22 cellular contexts compared by ENCODE assay signal in genomic region chr3:184352149-184352785, GRCh38. TPM values are rescaled to one million over a fixed set of nuclear protein-coding genes. Genes with fewer than 3 reads are reported as not detected.
DNase-seq lines count a peak whose midpoint lies in the region; FAIRE-seq and TF ChIP-seq lines count a peak whose summit lies in the region.
"Had no signal": no experiment of that assay in that cellular context is flagged by ENCODE, and none has a peak within 500 bp of the region (broad histone marks: within the 10 kb centered on the region; RNA-seq: fewer than 3 reads in every experiment).

No MANE protein-coding gene starts in this region.

- H3K9me3 Mint-ChIP-seq in astrocyte (ENCODE audit: unreplicated experiment) = no peaks in the 10 kb centered on the region
- H3K9me3 Mint-ChIP-seq: activated naive CD4-positive, alpha-beta T cell treated with anti-CD3 and anti-CD28 coated beads for 36 hours; activated T-cell treated with anti-CD3 and anti-CD28 coated beads, Interleukin-2, amount 50 U/mL, for 24 hours; CD8-positive, alpha-beta memory T cell had no signal

- no peak overlapping the region for H3K4me3 Mint-ChIP-seq in astrocyte (ENCODE audit: unreplicated experiment)
- H3K4me3 Mint-ChIP-seq: activated CD8-positive, alpha-beta T cell treated with anti-CD3 and anti-CD28 coated beads, Interleukin-2, amount 10 ng/mL, durations not matched to agents 7 days and 5 days; activated naive CD4-positive, alpha-beta T cell treated with anti-CD3 and anti-CD28 coated beads for 36 hours; activated T-cell treated with anti-CD3 and anti-CD28 coated beads, Interleukin-2, amount 50 U/mL, for 24 hours; CD8-positive, alpha-beta memory T cell had no signal

- H4K20me1 ChIP-seq in astrocyte (ENCODE audit: insufficient read depth, low read length) = peaks cover 12% of the 10 kb centered on the region

- H3K4ac ChIP-seq in mesenchymal stem cell (ENCODE audit: low read depth in 1 of 2, low read length in 2 of 2) = no peak overlapping the region

- H3K4me1 ChIP-seq in astrocyte (ENCODE audit: insufficient read depth, low read length) (peaks cover 3% of the 10 kb centered on the region), mesenchymal stem cell (ENCODE audit: control insufficient read depth, insufficient read depth, low read depth, low read length) (peaks cover 36% of the 10 kb centered on the region), rectal smooth muscle tissue (ENCODE audit: control insufficient read depth, insufficient read depth, low read length) (no peaks in the 10 kb centered on the region)
- H3K4me1 ChIP-seq: ascending aorta, thyroid gland had no signal

- H3K27me3 ChIP-seq in astrocyte (ENCODE audit: insufficient read depth, low read length) (no peaks in the 10 kb centered on the region), mesenchymal stem cell (ENCODE audit: control insufficient read depth in 1 of 2, insufficient read depth in 1 of 2, low read length in 2 of 2) (no peaks in the 10 kb centered on the region), rectal smooth muscle tissue (ENCODE audit: control insufficient read depth, insufficient read depth, low read length) (no peaks in the 10 kb centered on the region), brain microvascular endothelial cell (replicated peaks) (no peaks in the 10 kb centered on the region), dorsolateral prefrontal cortex (no peaks in the 10 kb centered on the region)
- H3K27me3 ChIP-seq: ascending aorta, thyroid gland had no signal

- no peaks in the 10 kb centered on the region for H3K36me3 ChIP-seq in astrocyte (ENCODE audit: insufficient read depth, low read length)
- H3K36me3 ChIP-seq in mesenchymal stem cell (ENCODE audit: control insufficient read depth in 1 of 2, insufficient read depth in 2 of 2, low read depth in 1 of 2, low read length in 2 of 2) = peaks cover 26 to 52% of the 10 kb centered on the region in 2 experiments
- H3K36me3 ChIP-seq in rectal smooth muscle tissue (ENCODE audit: control insufficient read depth, insufficient read depth, low read length) = no peaks in the 10 kb centered on the region
- H3K36me3 ChIP-seq in brain microvascular endothelial cell (replicated peaks) = no peaks in the 10 kb centered on the region
- H3K36me3 ChIP-seq: thyroid gland had no signal

- H4K8ac ChIP-seq in mesenchymal stem cell (ENCODE audit: low read length) = no peak overlapping the region

- H3K23ac ChIP-seq in mesenchymal stem cell (ENCODE audit: low read length in 2 of 2) = no peak overlapping the region

- H3K27ac ChIP-seq in astrocyte (ENCODE audit: low read depth, low read length) (no peak overlapping the region), mesenchymal stem cell (ENCODE audit: low read length, poor library complexity, severe bottlenecking) (no peak overlapping the region), rectal smooth muscle tissue (ENCODE audit: low read depth, low read length) (no peak overlapping the region), brain microvascular endothelial cell (no peak overlapping the region), dorsolateral prefrontal cortex (peak overlapping the region in 25 of 59 donors; percentile 2 to 74 (median 21))
- H3K27ac ChIP-seq: ascending aorta, left ventricle myocardium inferior, parathyroid adenoma, SK-N-MC, thyroid gland had no signal

- H4K91ac ChIP-seq in mesenchymal stem cell (ENCODE audit: low read length) = no peak overlapping the region

- DNase-seq in HT-29 (ENCODE audit: low spot score) (peak; percentile 84), astrocyte (ENCODE audit: low read depth) (no peak), mesenchymal stem cell (no peak), HTR-8/SVneo (ENCODE audit: insufficient read length, low spot score) (no peak), brain microvascular endothelial cell (no peak), dorsolateral prefrontal cortex (no peak)
- no peak for DNase-seq in activated T-cell treated with anti-CD3 and anti-CD28 coated beads, Interleukin-2, amount 50 U/mL, for 48 hours
- DNase-seq: activated CD8-positive, alpha-beta T cell treated with anti-CD3 and anti-CD28 coated beads, Interleukin-2, amount 10 ng/mL, durations not matched to agents 7 days and 5 days; activated naive CD4-positive, alpha-beta T cell treated with anti-CD3 and anti-CD28 coated beads for 36 hours; activated T-cell treated with anti-CD3 and anti-CD28 coated beads, Interleukin-2, amount 50 U/mL, for 24 hours; CD8-positive, alpha-beta memory T cell; DND-41; KG1; left ventricle myocardium inferior; NCI-H1930; NCI-H345; stimulated activated naive CD4-positive, alpha-beta T cell; thyroid gland had no signal

- H3K4me3 ChIP-seq in astrocyte (ENCODE audit: insufficient read depth, low read depth, low read length) (no peak overlapping the region), mesenchymal stem cell (ENCODE audit: insufficient read depth in 1 of 2, low read depth in 1 of 2, low read length in 2 of 2) (no peak overlapping the region), rectal smooth muscle tissue (ENCODE audit: low read length) (no peak overlapping the region), brain microvascular endothelial cell (ENCODE audit: low read depth, low read length) (no peak overlapping the region), dorsolateral prefrontal cortex (no peak overlapping the region)
- H3K4me3 ChIP-seq: ascending aorta, left ventricle myocardium inferior, SK-N-MC, thyroid gland had no signal

- H2BK12ac ChIP-seq in mesenchymal stem cell (ENCODE audit: low read length in 2 of 2) = no peak overlapping the region

- H3K27ac Mint-ChIP-seq in astrocyte (ENCODE audit: unreplicated experiment) = peak overlapping the region; percentile 84
- H3K27ac Mint-ChIP-seq: activated CD8-positive, alpha-beta T cell treated with anti-CD3 and anti-CD28 coated beads, Interleukin-2, amount 10 ng/mL, durations not matched to agents 7 days and 5 days; activated naive CD4-positive, alpha-beta T cell treated with anti-CD3 and anti-CD28 coated beads for 36 hours; activated T-cell treated with anti-CD3 and anti-CD28 coated beads, Interleukin-2, amount 50 U/mL, for 24 hours; CD8-positive, alpha-beta memory T cell had no signal

- no peak overlapping the region for H3K18ac ChIP-seq in mesenchymal stem cell (ENCODE audit: low read depth in 1 of 2, low read length in 2 of 2)

- peak overlapping the region; percentile 47 for H2AK5ac ChIP-seq in mesenchymal stem cell (ENCODE audit: low read length, severe bottlenecking)

- H2BK15ac ChIP-seq in mesenchymal stem cell (ENCODE audit: low read depth, poor library complexity, severe bottlenecking) = no peak overlapping the region

- peaks cover 15% of the 10 kb centered on the region for H3K36me3 Mint-ChIP-seq in astrocyte (ENCODE audit: low read depth, unreplicated experiment)
- H3K36me3 Mint-ChIP-seq: CD8-positive, alpha-beta memory T cell had no signal

- no peak overlapping the region for H3K4me2 ChIP-seq in astrocyte (ENCODE audit: low read length)
- no peak overlapping the region for H3K4me2 ChIP-seq in mesenchymal stem cell (ENCODE audit: low read length, poor library complexity, severe bottlenecking)

- H2BK5ac ChIP-seq in mesenchymal stem cell (ENCODE audit: low read depth, low read length, poor library complexity, severe bottlenecking) = no peak overlapping the region

- H3K9me3 ChIP-seq in astrocyte (ENCODE audit: insufficient read depth, low read depth, low read length) (no peaks in the 10 kb centered on the region), mesenchymal stem cell (ENCODE audit: control insufficient read depth, low read length) (no peaks in the 10 kb centered on the region)
- H3K9me3 ChIP-seq: ascending aorta, left ventricle myocardium inferior, thyroid gland had no signal

- H3K9ac ChIP-seq in astrocyte (ENCODE audit: low read length) = no peak overlapping the region
- H3K9ac ChIP-seq in mesenchymal stem cell (ENCODE audit: low read length) = no peak overlapping the region
- peak overlapping the region; percentile 8 for H3K9ac ChIP-seq in rectal smooth muscle tissue (ENCODE audit: low read length)
- H3K9ac ChIP-seq: parathyroid adenoma had no signal

- in situ Hi-C loops in brain microvascular endothelial cell (cut with HindIII; ENCODE audit: low pct_ligation_motif_present, low sequenced_read_pairs) = loop anchor here (25.0 kb wide), 1 partner anchor 185 kb away; no protein-coding TSS in a partner anchor

- peaks cover 30% of the 10 kb centered on the region for H3K4me1 Mint-ChIP-seq in astrocyte (ENCODE audit: low read depth, unreplicated experiment)

- H2AFZ ChIP-seq in astrocyte (ENCODE audit: low read depth, low read length) (no peak overlapping the region), mesenchymal stem cell (ENCODE audit: low read depth, low read length) (no peak overlapping the region)
- H2AFZ ChIP-seq: parathyroid adenoma had no signal

- H3K27me3 Mint-ChIP-seq in astrocyte (ENCODE audit: low read depth, unreplicated experiment) = no peaks in the 10 kb centered on the region
- H3K27me3 Mint-ChIP-seq: activated T-cell treated with anti-CD3 and anti-CD28 coated beads, Interleukin-2, amount 50 U/mL, for 24 hours; CD8-positive, alpha-beta memory T cell had no signal

- WGBS in mesenchymal stem cell = 94% methylated on average over 15 of the region's 15 CpGs

- no peak overlapping the region for H3K14ac ChIP-seq in mesenchymal stem cell (ENCODE audit: low read length in 2 of 2)

- peaks cover 3% of the 10 kb centered on the region for H3K79me1 ChIP-seq in mesenchymal stem cell (replicated peaks; ENCODE audit: low read length, poor library complexity, severe bottlenecking)

- intact Hi-C loops in dorsolateral prefrontal cortex (cut with DNase I) = no loop called here

- FAIRE-seq in astrocyte (lab: Jason Lieb, UNC) (no peak), HTR-8/SVneo (lab: Jason Lieb, UNC) (no peak)

- H3K79me2 ChIP-seq in astrocyte (ENCODE audit: insufficient read depth, low read length) = no peaks in the 10 kb centered on the region
- H3K79me2 ChIP-seq: parathyroid adenoma had no signal

- TF ChIP-seq CTCF in astrocyte (IDR thresholded peaks at IDR 0.05; ENCODE audit: insufficient read depth, low read depth, low read length) (no peak), brain microvascular endothelial cell (IDR thresholded peaks at IDR 0.05; ENCODE audit: low read depth, low read length, missing control alignments) (no peak), dorsolateral prefrontal cortex (IDR thresholded peaks at IDR 0.05 in 54 of 56, conservative IDR thresholded peaks at IDR 0.05 in 2 of 56; ENCODE audit: low read depth in 1 of 56, partially characterized antibody in 56 of 56) (no peak)

- H2BK120ac ChIP-seq in mesenchymal stem cell (ENCODE audit: low read depth, low read length) = no peak overlapping the region

RNA-seq across cellular contexts. Expression of gene CLCN2, which starts 9.1 kb away (rescaled TPM):
- 59.4 and 64.0 TPM in 2 replicates for total RNA-seq in HT-29 (2014; rRNA removed; shearing (Covaris generic))
- 7.4 and 9.0 TPM in 2 replicates for total RNA-seq in astrocyte
- 2.3 TPM for polyA plus RNA-seq in mesenchymal stem cell (2013, experiment 1 of 2)
- polyA plus RNA-seq in mesenchymal stem cell (2013, experiment 2 of 2) = 2.1 TPM
- total RNA-seq in dorsolateral prefrontal cortex = 10 to 100 TPM; 11.7 to 50.5 (median 26.1) TPM

RNA-seq across cellular contexts. Expression of gene POLR2H, which starts 9.2 kb away (rescaled TPM):
- total RNA-seq in HT-29 (2014; rRNA removed; shearing (Covaris generic)) = 138 and 157 TPM in 2 replicates
- total RNA-seq in astrocyte (63.2 and 70.3 TPM in 2 replicates), dorsolateral prefrontal cortex (10 to 100 TPM; 27.9 to 64.8 (median 47.7) TPM)
- 46.3 TPM for polyA plus RNA-seq in mesenchymal stem cell (2013, experiment 1 of 2)
- 48.3 TPM for polyA plus RNA-seq in mesenchymal stem cell (2013, experiment 2 of 2)

RNA-seq across cellular contexts. Expression of gene FAM131A, which starts 14.9 kb away (rescaled TPM):
- total RNA-seq in HT-29 (2014; rRNA removed; shearing (Covaris generic)) = 21.4 and 26.6 TPM in 2 replicates
- total RNA-seq in astrocyte = 12.2 TPM in 2 replicates
- polyA plus RNA-seq in mesenchymal stem cell (2013, experiment 1 of 2) = 6.7 TPM
- 6.8 TPM for polyA plus RNA-seq in mesenchymal stem cell (2013, experiment 2 of 2)
- 100 to 1,000 TPM in 106 of 120 experiments, 10 to 100 TPM in 14; 76.8 to 195 (median 128) TPM for total RNA-seq in dorsolateral prefrontal cortex

RNA-seq across cellular contexts. Expression of gene THPO, which starts 25.7 kb away (rescaled TPM):
- total RNA-seq in HT-29 (2014; rRNA removed; shearing (Covaris generic)) = 0.50 and 0.56 TPM in 2 replicates
- 0.25 and 0.46 TPM in 2 replicates for total RNA-seq in astrocyte
- 0.26 TPM for polyA plus RNA-seq in mesenchymal stem cell (2013, experiment 1 of 2)
- polyA plus RNA-seq in mesenchymal stem cell (2013, experiment 2 of 2) = 0.18 TPM
- total RNA-seq in dorsolateral prefrontal cortex = 10 to 100 TPM in 1 of 120 experiments, 1 to 10 TPM in 118, under 1 TPM in 1; 0.95 to 11.7 (median 3.5) TPM
- total RNA-seq: activated CD8-positive, alpha-beta T cell treated with anti-CD3 and anti-CD28 coated beads, Interleukin-2, amount 10 ng/mL, durations not matched to agents 7 days and 5 days; activated naive CD4-positive, alpha-beta T cell treated with anti-CD3 and anti-CD28 coated beads for 36 hours; ascending aorta; CD8-positive, alpha-beta memory T cell had no signal
- polyA plus RNA-seq: CD8-positive, alpha-beta memory T cell had no signal

RNA-seq across cellular contexts. Expression of gene CHRD, which starts 27.6 kb away (rescaled TPM):
- total RNA-seq in HT-29 (2014; rRNA removed; shearing (Covaris generic)) = 3.4 and 5.2 TPM in 2 replicates
- 3.4 and 5.6 TPM in 2 replicates for total RNA-seq in astrocyte
- polyA plus RNA-seq in mesenchymal stem cell (2013, experiment 1 of 2) = 0.73 TPM
- polyA plus RNA-seq in mesenchymal stem cell (2013, experiment 2 of 2) = 0.63 TPM
- 100 to 1,000 TPM in 1 of 120 experiments, 10 to 100 TPM in 119; 28.5 to 110 (median 60.9) TPM for total RNA-seq in dorsolateral prefrontal cortex
- total RNA-seq: activated CD8-positive, alpha-beta T cell treated with anti-CD3 and anti-CD28 coated beads, Interleukin-2, amount 10 ng/mL, durations not matched to agents 7 days and 5 days; activated naive CD4-positive, alpha-beta T cell treated with anti-CD3 and anti-CD28 coated beads for 36 hours had no signal
- polyA plus RNA-seq: CD8-positive, alpha-beta memory T cell had no signal
